1 cellular context compared by ENCODE assay signal in genomic region chr1:221099747-221100146, GRCh38.
TF ChIP-seq lines count a peak whose summit lies in the region.

No MANE protein-coding gene starts in this region.

TF ChIP-seq in GM23338, 12 proteins besides CTCF, POLR2A, EP300 and RAD21 (continued from another document):
- TF ChIP-seq ZNF462 (CRISPR knock-in tag; IDR thresholded peaks at IDR 0.05): no peak
- TF ChIP-seq POLR2AphosphoS5 (IDR thresholded peaks at IDR 0.05; ENCODE audit: low read depth): no peak
- no peak for TF ChIP-seq EZH2 (IDR thresholded peaks at IDR 0.05; ENCODE audit: low read depth, unreplicated experiment)
- no peak for TF ChIP-seq EZH2phosphoT487 (IDR thresholded peaks at IDR 0.05; ENCODE audit: unreplicated experiment)
- TF ChIP-seq ZNF331 (CRISPR knock-in tag; IDR thresholded peaks at IDR 0.05; ENCODE audit: low read depth): no peak
- no peak for TF ChIP-seq CREB1 (CRISPR knock-in tag; IDR thresholded peaks at IDR 0.05; ENCODE audit: low read depth)
- no peak for TF ChIP-seq STAT1 (IDR thresholded peaks at IDR 0.05; ENCODE audit: unreplicated experiment)
- TF ChIP-seq ZNF114 (CRISPR knock-in tag; IDR thresholded peaks at IDR 0.05): no peak
- no peak for TF ChIP-seq REST (IDR thresholded peaks at IDR 0.05; ENCODE audit: unreplicated experiment)
